ENCODE assay signal across 23 cellular contexts in genomic region chr14:76446921-76447320, GRCh38.
"Had no signal": no experiment of that assay in that cellular context is flagged by ENCODE, and none has a peak within 500 bp of the region (broad histone marks: within the 10 kb centered on the region; RNA-seq: fewer than 3 reads in every experiment).

No MANE protein-coding gene starts in this region.

- H3K4me1 ChIP-seq: left ventricle myocardium inferior, pancreas, prostate gland, stomach, testis, transverse colon, upper lobe of left lung, vagina had no signal

- H3K4me3 ChIP-seq: left ventricle myocardium inferior, mucosa of descending colon, pancreas, prostate gland, skin epidermis, stomach, testis, thyroid gland, transverse colon, upper lobe of left lung, vagina had no signal

- H3K9me3 ChIP-seq: left ventricle myocardium inferior, mucosa of descending colon, pancreas, prostate gland, stomach, testis, thyroid gland, transverse colon, upper lobe of left lung, vagina had no signal

- FAIRE-seq: pancreas had no signal

- H3K36me3 ChIP-seq: left ventricle myocardium inferior, pancreas, prostate gland, stomach, thyroid gland, transverse colon, upper lobe of left lung, vagina had no signal

- DNase-seq: islet precursor cell; left ventricle myocardium inferior; midbrain; mucosa of descending colon; naive thymus-derived CD4-positive, alpha-beta T cell; nucleus accumbens; pancreas; retina; right cardiac atrium; stimulated activated CD4-positive, alpha-beta T cell treated with anti-CD3 and anti-CD28 coated beads, Interleukin-12 subunit alpha, Interleukin-12 subunit beta, amount 100 ng/mL, for 4 hours; stimulated activated CD4-positive, alpha-beta T cell treated with anti-CD3 and anti-CD28 coated beads, Interleukin-15, amount 100 ng/mL, for 24 hours; stimulated activated CD4-positive, alpha-beta T cell treated with anti-CD3 and anti-CD28 coated beads, Interleukin-2, amount 100 ng/mL, for 24 hours; stimulated activated CD4-positive, alpha-beta T cell treated with anti-CD3 and anti-CD28 coated beads, Interleukin-4, amount 100 ng/mL, for 1 hour; stimulated activated naive B cell treated with anti-CD40 and anti-IgM and Interleukin-4, amounts not matched to agents 10 μg/mL and 1 μg/mL and 100 μg/mL, for 72 hours; stimulated activated naive CD8-positive, alpha-beta T cell treated with anti-CD3 and anti-CD28 coated beads, Interleukin-15, Interleukin-2, amounts not matched to agents 100 U/mL and 50 U/mL, for 24 hours; stomach; testis; thyroid gland; transverse colon; upper lobe of left lung had no signal

- H3K27ac ChIP-seq: left ventricle myocardium inferior, pancreas, prostate gland, skin epidermis, stomach, testis, thyroid gland, transverse colon, upper lobe of left lung, vagina had no signal

- H3K27me3 ChIP-seq: pancreas, testis, thyroid gland, transverse colon, upper lobe of left lung, vagina had no signal
